In the genomic region with DNA sequence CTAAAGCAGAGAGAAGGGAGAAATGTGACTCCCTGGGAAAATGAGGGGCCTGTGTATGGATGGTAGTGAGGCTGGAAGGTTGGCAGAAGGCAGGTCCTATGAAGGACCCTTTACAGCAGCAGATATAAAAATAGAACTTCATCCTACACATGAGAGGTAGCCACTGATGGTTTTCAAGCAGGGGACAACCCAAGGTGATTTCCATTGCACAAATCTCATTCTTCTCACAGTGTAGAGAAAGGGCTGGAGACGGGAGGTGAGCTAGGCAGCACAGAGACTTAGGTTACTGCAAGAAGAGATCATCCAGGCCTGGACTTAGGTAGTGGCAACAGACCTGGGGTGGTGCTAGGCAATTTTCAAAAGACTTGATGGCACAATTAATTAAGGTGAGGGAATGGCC, we compare ENCODE assay signal across 11 cellular contexts. TPM values are rescaled to one million over a fixed set of nuclear protein-coding genes. Genes with fewer than 3 reads are reported as not detected.
DNase-seq lines count a peak whose midpoint lies in the region; ATAC-seq and TF ChIP-seq lines count a peak whose summit lies in the region.
"Had no signal": no experiment of that assay in that cellular context is flagged by ENCODE, and none has a peak within 500 bp of the region (broad histone marks: within the 10 kb centered on the region; RNA-seq: fewer than 3 reads in every experiment).

No MANE protein-coding gene starts in this region.

- H4K20me1 ChIP-seq in fibroblast of lung (ENCODE audit: control insufficient read depth, extremely low read depth, insufficient read depth, low read length) = no peaks in the 10 kb centered on the region

- H2AFZ ChIP-seq in fibroblast of lung (ENCODE audit: low read length) = no peak overlapping the region

- no peak for DNase-seq in fibroblast of lung (ENCODE audit: low read depth in 2 of 2)
- no peak for DNase-seq in foreskin melanocyte
- no peak for DNase-seq in dorsolateral prefrontal cortex
- no peak for DNase-seq in NAMALWA (ENCODE audit: low spot score)
- DNase-seq in dedifferentiated amniotic fluid mesenchymal stem cell (ENCODE audit: extremely low spot score) = no peak
- DNase-seq: activated naive CD4-positive, alpha-beta T cell treated with anti-CD3 and anti-CD28 coated beads for 36 hours; SHP77 had no signal

- H3K27me3 ChIP-seq in fibroblast of lung (ENCODE audit: control insufficient read depth, insufficient read depth, low read length) (no peaks in the 10 kb centered on the region), dorsolateral prefrontal cortex (no peaks in the 10 kb centered on the region)
- H3K27me3 ChIP-seq: vagina had no signal

- H3K4me3 ChIP-seq in fibroblast of lung (replicated peaks in 1 of 4; ENCODE audit: control extremely low read depth in 1 of 4, insufficient read depth in 1 of 4, low read depth in 3 of 4, low read length in 4 of 4) (no peak overlapping the region), dorsolateral prefrontal cortex (no peak overlapping the region)
- H3K4me3 ChIP-seq: vagina had no signal

- H3K4me2 ChIP-seq in fibroblast of lung (ENCODE audit: extremely low read depth, insufficient read depth, low read length) = no peak overlapping the region

- no peak overlapping the region for H3K9ac ChIP-seq in fibroblast of lung (ENCODE audit: insufficient read depth, low read length)

- no peaks in the 10 kb centered on the region for H3K9me3 ChIP-seq in fibroblast of lung (ENCODE audit: control insufficient read depth, insufficient read depth, low read depth, low read length)
- H3K9me3 ChIP-seq: vagina had no signal

- H3K4me1 ChIP-seq in fibroblast of lung (ENCODE audit: control insufficient read depth, extremely low read depth, insufficient read depth, low read length) = peaks cover 65% of the 10 kb centered on the region

- H3K27ac ChIP-seq in fibroblast of lung (ENCODE audit: insufficient read depth, low read length) = peak overlapping the region; percentile 82
- peak overlapping the region in 1 of 59 donors; percentile 40 for H3K27ac ChIP-seq in dorsolateral prefrontal cortex
- H3K27ac ChIP-seq: vagina had no signal

- intact Hi-C loops in dorsolateral prefrontal cortex (cut with DNase I) = no loop called here

- H3K36me3 ChIP-seq in fibroblast of lung (ENCODE audit: control insufficient read depth, insufficient read depth, low read length) = peaks cover 6% of the 10 kb centered on the region
- H3K36me3 ChIP-seq: vagina had no signal

- peaks cover 100% of the 10 kb centered on the region for H3K79me2 ChIP-seq in fibroblast of lung (ENCODE audit: control insufficient read depth, insufficient read depth, low read length)

- no peak for TF ChIP-seq CTCF in fibroblast of lung (conservative IDR thresholded peaks at IDR 0.05 in 1 of 2, IDR thresholded peaks at IDR 0.05 in 1 of 2; ENCODE audit: low read depth in 1 of 2, low read length in 2 of 2)
- TF ChIP-seq CTCF in dorsolateral prefrontal cortex (IDR thresholded peaks at IDR 0.05 in 54 of 56, conservative IDR thresholded peaks at IDR 0.05 in 2 of 56; ENCODE audit: low read depth in 1 of 56, partially characterized antibody in 56 of 56) = no peak

- ATAC-seq in GM18867 (IDR thresholded peaks at IDR 0.05; ENCODE audit: unreplicated experiment) = peak; percentile 46
- ATAC-seq in GM21717 (IDR thresholded peaks at IDR 0.05; ENCODE audit: unreplicated experiment) = peak; percentile 71
- peak; percentile 32 for ATAC-seq in HG03280 (IDR thresholded peaks at IDR 0.05; ENCODE audit: unreplicated experiment)

RNA-seq across cellular contexts. Expression of a gene that starts 30.7 kb away (rescaled TPM):
- total RNA-seq in fibroblast of lung (69.6 and 131 TPM in 2 replicates), dorsolateral prefrontal cortex (1 to 10 TPM; 2.9 to 8.9 (median 5.2) TPM)
- polyA plus RNA-seq in fibroblast of lung = 155 and 252 TPM in 2 replicates
- polyA plus RNA-seq in fibroblast of lung (2012) = 107 and 217 TPM in 2 replicates
- polyA minus RNA-seq in fibroblast of lung (ENCODE audit: low replicate concordance) = 254 and 398 TPM in 2 replicates
